Comparison of ENCODE assay signal across 8 cellular contexts in the genomic region with DNA sequence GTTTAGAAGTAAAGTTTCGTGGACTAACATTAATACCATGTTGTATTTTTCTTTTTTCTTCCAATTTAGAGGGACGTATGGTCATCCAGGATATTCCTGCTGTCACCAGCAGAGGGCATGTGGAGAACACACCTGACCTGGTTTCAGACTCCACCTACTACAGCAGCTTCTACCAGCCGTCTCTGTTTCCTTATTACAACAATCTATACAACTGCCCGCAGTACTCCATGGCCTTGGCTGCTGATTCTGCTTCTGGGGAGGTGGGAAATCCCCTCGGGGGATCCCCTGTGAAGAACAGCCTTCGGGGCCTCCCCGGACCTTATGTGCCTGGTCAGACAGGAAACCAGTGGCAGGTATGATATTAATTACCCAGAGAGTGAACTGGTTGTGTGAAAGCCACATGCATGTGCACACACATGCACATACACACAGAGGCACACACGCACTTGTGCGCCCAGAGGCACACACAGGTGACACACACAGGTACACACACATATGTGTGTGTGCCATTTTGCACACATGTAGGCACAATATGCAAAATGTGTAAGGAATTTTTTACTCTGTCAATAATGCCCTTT. TPM values are rescaled to one million over a fixed set of nuclear protein-coding genes. Genes with fewer than 3 reads are reported as not detected.
DNase-seq lines count a peak whose midpoint lies in the region; ATAC-seq and TF ChIP-seq lines count a peak whose summit lies in the region.

No MANE protein-coding gene starts in this region.

- H3K9me3 Mint-ChIP-seq in activated T-helper 17 cell treated with anti-CD3 and anti-CD28 coated beads, Interleukin-2, amount 50 U/mL, for 72 hours, result no peaks in the 10 kb centered on the region

- peaks cover 6% of the 10 kb centered on the region for H3K4me1 Mint-ChIP-seq in activated T-helper 17 cell treated with anti-CD3 and anti-CD28 coated beads, Interleukin-2, amount 50 U/mL, for 72 hours

- no peak overlapping the region for H3K4me3 ChIP-seq in IMR-90 (ENCODE audit: insufficient read depth, low read depth, low read length)
- H3K4me3 ChIP-seq in Peyer's patch, result no peak overlapping the region
- no peak overlapping the region for H3K4me3 ChIP-seq in prostate gland

- peak overlapping the region; percentile 41 for H3K4me3 Mint-ChIP-seq in activated T-helper 17 cell treated with anti-CD3 and anti-CD28 coated beads, Interleukin-2, amount 50 U/mL, for 72 hours

- no peaks in the 10 kb centered on the region for H4K20me1 ChIP-seq in IMR-90 (ENCODE audit: insufficient read depth, low read length)

- in situ Hi-C loops in IMR-90 (cut with MboI; ENCODE audit: low sequenced_read_pairs), result loop anchor here (5.0 kb wide), 1 partner anchor 113 kb away; no protein-coding TSS in a partner anchor

- BruUV-seq in IMR-90 (replicated peaks; lab: Mats Ljungman, UMichigan), result no TSS peak

- POLR2A ChIA-PET in IMR-90 (lab: Charles Lee; ENCODE audit: unreplicated experiment), result no interaction called here

- no CpG with 5 or more reads among the region's 9 CpGs for WGBS in IMR-90 (ENCODE audit: extremely low coverage in 2 of 2, insufficient read length in 1 of 2), 2 experiments
- 14% methylated on average over 9 of the region's 9 CpGs for WGBS in prostate gland

- TF ChIP-seq CTCF in IMR-90 (conservative IDR thresholded peaks at IDR 0.05; ENCODE audit: low read depth, low read length), result peak; percentile 66
- TF ChIP-seq CTCF in Peyer's patch (IDR thresholded peaks at IDR 0.05), result peak; percentile 16 to 91 (median 75)
- TF ChIP-seq CTCF in prostate gland (IDR thresholded peaks at IDR 0.05), result peak; percentile 56 to 84 (median 82)

- no peak overlapping the region for H2BK5ac ChIP-seq in IMR-90 (ENCODE audit: low read depth, low read length, poor library complexity, severe bottlenecking)

- CTCF ChIA-PET in IMR-90 (lab: Yijun Ruan, JAX), result interaction anchor here (0.6 to 1.3 kb wide), 5 partner anchors 10 to 177 kb away, joined by 3 to 9 read pairs (median 4); no protein-coding TSS in a partner anchor

- H4K91ac ChIP-seq in IMR-90 (ENCODE audit: insufficient read depth, low read depth, low read length), result no peak overlapping the region

- TF ChIP-seq POLR2A in IMR-90 (IDR thresholded peaks at IDR 0.05; ENCODE audit: low read depth, low read length), result no peak
- no peak for TF ChIP-seq POLR2A in Peyer's patch (IDR thresholded peaks at IDR 0.05)
- TF ChIP-seq POLR2A in prostate gland (IDR thresholded peaks at IDR 0.05), result no peak

- intact Hi-C loops in IMR-90 (cut with micrococcal nuclease), result loop anchor here (1.0 to 10.0 kb wide), 3 partner anchors 111 to 279 kb away; no protein-coding TSS in a partner anchor
- intact Hi-C loops in prostate gland (cut with DNase I), result loop anchor here (10.0 kb wide), 1 partner anchor 111 kb away; no protein-coding TSS in a partner anchor

- dilution Hi-C loops in IMR-90 (cut with HindIII; ENCODE audit: low sequenced_read_pairs, unreplicated experiment), result no loop called here

- no peak overlapping the region for H3K4me2 ChIP-seq in IMR-90 (ENCODE audit: low read depth, low read length)

- H2BK15ac ChIP-seq in IMR-90 (ENCODE audit: low read depth, low read length), result no peak overlapping the region

- H3K4me1 ChIP-seq in IMR-90 (ENCODE audit: control insufficient read depth, insufficient read depth, low read length), result no peaks in the 10 kb centered on the region
- peaks cover 0 to 2% (median 0%) of the 10 kb centered on the region in 4 donors for H3K4me1 ChIP-seq in Peyer's patch
- H3K4me1 ChIP-seq in prostate gland (replicated peaks), result no peaks in the 10 kb centered on the region

- H2AK5ac ChIP-seq in IMR-90 (ENCODE audit: low read depth, low read length), result no peak overlapping the region

- H2BK120ac ChIP-seq in IMR-90 (ENCODE audit: low read depth, low read length), result no peak overlapping the region

- no peak overlapping the region for H3K4ac ChIP-seq in IMR-90 (ENCODE audit: low read depth, low read length)

- no peaks in the 10 kb centered on the region for H3K9me1 ChIP-seq in IMR-90 (ENCODE audit: insufficient read depth, low read length)

- no peaks in the 10 kb centered on the region for H3K36me3 Mint-ChIP-seq in activated T-helper 17 cell treated with anti-CD3 and anti-CD28 coated beads, Interleukin-2, amount 50 U/mL, for 72 hours (ENCODE audit: low read depth)

- H3K56ac ChIP-seq in IMR-90 (ENCODE audit: extremely low read depth, insufficient read depth, low read length), result no peak overlapping the region

- H3K27me3 Mint-ChIP-seq in activated T-helper 17 cell treated with anti-CD3 and anti-CD28 coated beads, Interleukin-2, amount 50 U/mL, for 72 hours, result peaks cover 3% of the 10 kb centered on the region

- peak overlapping the region; percentile 79 for H2AFZ ChIP-seq in IMR-90 (replicated peaks; ENCODE audit: low read length, poor library complexity)

- peak overlapping the region; percentile 13 for H3K27ac Mint-ChIP-seq in activated T-helper 17 cell treated with anti-CD3 and anti-CD28 coated beads, Interleukin-2, amount 50 U/mL, for 72 hours

- H3K36me3 ChIP-seq in IMR-90 (ENCODE audit: control insufficient read depth, insufficient read depth, low read length), result no peaks in the 10 kb centered on the region
- H3K36me3 ChIP-seq in Peyer's patch, result no peaks in the 10 kb centered on the region
- H3K36me3 ChIP-seq in prostate gland, result no peaks in the 10 kb centered on the region

- H3K14ac ChIP-seq in IMR-90 (replicated peaks; ENCODE audit: low read depth, low read length), result no peak overlapping the region

- H3K27ac ChIP-seq in IMR-90 (ENCODE audit: insufficient read depth, low read length) (no peak overlapping the region), Peyer's patch (no peak overlapping the region), prostate gland (no peak overlapping the region)

- no peak overlapping the region for H3K9ac ChIP-seq in IMR-90 (ENCODE audit: low read depth, low read length)

- DNase-seq in ELF-1 (ENCODE audit: low read depth, low spot score), result peak; percentile 50
- peak; percentile 49 for DNase-seq in IMR-90
- peak; percentile 41 to 85 (median 55) for DNase-seq in Peyer's patch
- peak; percentile 77 for DNase-seq in germinal center (ENCODE audit: low spot score)
- peak; percentile 49 for DNase-seq in prostate gland (ENCODE audit: low spot score)
- DNase-seq in epidermal melanocyte (ENCODE audit: insufficient read length, low spot score), result no peak

- H3K27me3 ChIP-seq in IMR-90 (ENCODE audit: control insufficient read depth, insufficient read depth, low read length), result no peaks in the 10 kb centered on the region; the same call in 1 of the 2 replicates
- H3K27me3 ChIP-seq in Peyer's patch, result no peaks in the 10 kb centered on the region
- H3K27me3 ChIP-seq in prostate gland (replicated peaks; ENCODE audit: insufficient read depth), result no peaks in the 10 kb centered on the region

- H4K8ac ChIP-seq in IMR-90 (ENCODE audit: low read depth in 2 of 2, low read length in 2 of 2), result no peak overlapping the region

- no peak overlapping the region for H3K23ac ChIP-seq in IMR-90 (ENCODE audit: low read depth, low read length)

- peak; percentile 99 for ATAC-seq in GM21717 (IDR thresholded peaks at IDR 0.05; ENCODE audit: unreplicated experiment)
- peak; percentile 74 for ATAC-seq in IMR-90 (ENCODE audit: low read depth)
- ATAC-seq in activated T-helper 17 cell treated with anti-CD3 and anti-CD28 coated beads, Interleukin-2, amount 50 U/mL, for 72 hours (replicated peaks), result peak; percentile 99

- no peaks in the 10 kb centered on the region for H3K79me1 ChIP-seq in IMR-90 (ENCODE audit: low read depth in 1 of 2, low read length in 2 of 2)

- H3K9me3 ChIP-seq in IMR-90 (ENCODE audit: control insufficient read depth, insufficient read depth, low read length) (no peaks in the 10 kb centered on the region), Peyer's patch (no peaks in the 10 kb centered on the region), prostate gland (no peaks in the 10 kb centered on the region)

- no peak overlapping the region for H3K18ac ChIP-seq in IMR-90 (ENCODE audit: low read depth, low read length)

- no peak overlapping the region for H4K5ac ChIP-seq in IMR-90 (ENCODE audit: low read depth, low read length)

- TF ChIP-seq RAD21 in IMR-90 (IDR thresholded peaks at IDR 0.05; ENCODE audit: low read length), result peak; percentile 63

- H2BK20ac ChIP-seq in IMR-90 (ENCODE audit: low read depth, low read length), result no peak overlapping the region

- H2AK9ac ChIP-seq in IMR-90 (replicated peaks; ENCODE audit: low read depth, low read length, poor library complexity), result no peak overlapping the region

TF ChIP-seq in IMR-90, 13 proteins besides CTCF, POLR2A, EP300 and RAD21:
- TF ChIP-seq SMC3 (IDR thresholded peaks at IDR 0.05; ENCODE audit: low read depth, low read length) (peak; percentile 81), CHD1 (IDR thresholded peaks at IDR 0.05; ENCODE audit: low read depth, low read length) (no peak), MAFK (IDR thresholded peaks at IDR 0.05; ENCODE audit: low read depth, low read length) (no peak), RFX5 (IDR thresholded peaks at IDR 0.05; ENCODE audit: low read depth, low read length) (no peak)
- TF ChIP-seq, protein P1, sequence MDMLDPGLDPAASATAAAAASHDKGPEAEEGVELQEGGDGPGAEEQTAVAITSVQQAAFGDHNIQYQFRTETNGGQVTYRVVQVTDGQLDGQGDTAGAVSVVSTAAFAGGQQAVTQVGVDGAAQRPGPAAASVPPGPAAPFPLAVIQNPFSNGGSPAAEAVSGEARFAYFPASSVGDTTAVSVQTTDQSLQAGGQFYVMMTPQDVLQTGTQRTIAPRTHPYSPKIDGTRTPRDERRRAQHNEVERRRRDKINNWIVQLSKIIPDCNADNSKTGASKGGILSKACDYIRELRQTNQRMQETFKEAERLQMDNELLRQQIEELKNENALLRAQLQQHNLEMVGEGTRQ (IDR thresholded peaks at IDR 0.05; ENCODE audit: low read depth, low read length), result 0 out of 2 replicates have a peak, but pooled peaks have one; percentile 8

RNA-seq across cellular contexts. Expression of a gene that starts 52.4 kb away (rescaled TPM):
- under 0.01 TPM in 1 of 2 replicates, not detected in the other for total RNA-seq in IMR-90 (2012; rRNA removed)
- polyA plus RNA-seq in IMR-90 (2012; rRNA removed), result not detected in 2 replicates
- not detected in 2 replicates for polyA plus RNA-seq in IMR-90 (2012; cell fraction: cytosol; rRNA removed)
- polyA plus RNA-seq in IMR-90 (2012; cell fraction: nucleus; rRNA removed; ENCODE audit: low replicate concordance), result not detected in 2 replicates
- not detected for total RNA-seq in Peyer's patch
- total RNA-seq in activated T-helper 17 cell treated with anti-CD3 and anti-CD28 coated beads, Interleukin-2, amount 50 U/mL, for 72 hours, result under 1 TPM in 1 of 2 donors, not detected in 1; 0.26 TPM
- 10 to 100 TPM in 1 of 2 donors, not detected in 1; 85.9 TPM for total RNA-seq in prostate gland
